In the genomic region with DNA sequence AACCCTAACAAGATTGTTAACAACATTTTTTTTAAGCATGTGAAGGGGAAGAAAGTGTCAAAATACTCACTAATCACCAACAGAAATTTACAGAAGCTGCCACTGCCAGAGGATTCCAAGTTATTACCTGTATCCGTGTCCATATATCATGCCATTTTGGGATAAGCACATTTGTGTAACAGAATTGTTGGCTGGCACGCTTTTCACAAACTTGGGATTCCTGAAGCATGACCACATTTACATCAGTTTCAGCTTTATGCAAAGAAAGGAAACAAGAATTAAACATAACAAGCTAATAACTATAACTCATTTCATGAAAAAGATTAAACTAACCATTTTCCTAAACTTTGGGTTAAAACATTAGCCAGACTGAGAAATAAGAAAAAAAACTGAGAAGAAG, we compare ENCODE assay signal across 17 cellular contexts. TPM values are rescaled to one million over a fixed set of nuclear protein-coding genes. Genes with fewer than 3 reads are reported as not detected.
DNase-seq lines count a peak whose midpoint lies in the region; ATAC-seq and TF ChIP-seq lines count a peak whose summit lies in the region.
"Had no signal": no experiment of that assay in that cellular context is flagged by ENCODE, and none has a peak within 500 bp of the region (broad histone marks: within the 10 kb centered on the region; RNA-seq: fewer than 3 reads in every experiment).

No MANE protein-coding gene starts in this region.

- H3K27ac ChIP-seq in smooth muscle cell (ENCODE audit: low read depth) = no peak overlapping the region

- ATAC-seq in activated CD4-positive, alpha-beta T cell treated with anti-CD3 and anti-CD28 coated beads for 36 hours = no peak
- ATAC-seq in T-cell (replicated peaks in 1 of 4) = no peak
- ATAC-seq in stimulated activated naive B cell treated with anti-CD40 and anti-IgM and Interleukin-4, amounts not matched to agents 10 μg/mL and 1 μg/mL and 100 μg/mL, for 72 hours (replicated peaks) = no peak
- ATAC-seq: CD8-positive, alpha-beta T cell; PC-3 had no signal

- no peaks in the 10 kb centered on the region for H3K9me3 ChIP-seq in smooth muscle cell (replicated peaks; ENCODE audit: low read depth)

- intact Hi-C loops in activated CD4-positive, alpha-beta T cell treated with anti-CD3 and anti-CD28 coated beads for 36 hours (cut with DNase I, micrococcal nuclease) = no loop called here

- H4K20me1 ChIP-seq in smooth muscle cell (ENCODE audit: low read depth) = no peaks in the 10 kb centered on the region

- H3K4me3 Mint-ChIP-seq in activated CD4-positive, alpha-beta T cell treated with anti-CD3 and anti-CD28 coated beads for 36 hours = no peak overlapping the region
- no peak overlapping the region for H3K4me3 Mint-ChIP-seq in T-cell
- no peak overlapping the region for H3K4me3 Mint-ChIP-seq in stimulated activated naive B cell treated with anti-CD40 and anti-IgM and Interleukin-4, amounts not matched to agents 10 μg/mL and 1 μg/mL and 100 μg/mL, for 72 hours
- H3K4me3 Mint-ChIP-seq: CD8-positive, alpha-beta T cell had no signal

- no peaks in the 10 kb centered on the region for H3K27me3 ChIP-seq in smooth muscle cell (ENCODE audit: low read depth)

- no peak for TF ChIP-seq CTCF in smooth muscle cell (IDR thresholded peaks at IDR 0.05; ENCODE audit: borderline replicate concordance, insufficient read depth, poor library complexity, severe bottlenecking)

- DNase-seq in activated CD4-positive, alpha-beta T cell treated with anti-CD3 and anti-CD28 coated beads for 36 hours = no peak
- no peak for DNase-seq in activated CD4-positive, alpha-beta T cell treated with anti-CD3 and anti-CD28 coated beads, Interleukin-2, amount 50 U/mL, for 48 hours
- no peak for DNase-seq in T-cell
- peak; percentile 61 for DNase-seq in fibroblast of peridontal ligament (ENCODE audit: extremely low read depth)
- DNase-seq in stimulated activated naive B cell treated with anti-CD40 and anti-IgM and Interleukin-4, amounts not matched to agents 10 μg/mL and 1 μg/mL and 100 μg/mL, for 72 hours = no peak
- DNase-seq in GM19238 (ENCODE audit: insufficient read length, low spot score) = no peak
- DNase-seq in smooth muscle cell (lab: John Stamatoyannopoulos, UW; ENCODE audit: unreplicated experiment) = no peak
- DNase-seq in NCI-H2227 treated with DMSO at 0.1 percent for 48 hours (lab: John Stamatoyannopoulos, UW) = no peak
- DNase-seq: activated CD4-positive, alpha-beta T cell treated with anti-CD3 and anti-CD28 coated beads for 4 hours; CD8-positive, alpha-beta T cell; head of caudate nucleus; kidney glomerular epithelial cell; NCI-H1105; PC-3; stimulated activated CD4-positive, alpha-beta T cell treated with anti-CD3 and anti-CD28 coated beads, Interleukin-2, amount 100 ng/mL, for 48 hours; SW 1271 had no signal

- no peak overlapping the region for H3K9ac ChIP-seq in smooth muscle cell (ENCODE audit: low read depth)

- WGBS in smooth muscle cell (ENCODE audit: low lambda C conversion rate) = 94% methylated on average over 2 of the region's 2 CpGs

- no peaks in the 10 kb centered on the region for H3K9me3 Mint-ChIP-seq in activated CD4-positive, alpha-beta T cell treated with anti-CD3 and anti-CD28 coated beads for 36 hours (ENCODE audit: low read depth)
- no peaks in the 10 kb centered on the region for H3K9me3 Mint-ChIP-seq in T-cell
- no peaks in the 10 kb centered on the region for H3K9me3 Mint-ChIP-seq in stimulated activated naive B cell treated with anti-CD40 and anti-IgM and Interleukin-4, amounts not matched to agents 10 μg/mL and 1 μg/mL and 100 μg/mL, for 72 hours
- H3K9me3 Mint-ChIP-seq: CD8-positive, alpha-beta T cell had no signal

- no peak overlapping the region for H3K4me3 ChIP-seq in smooth muscle cell

- H3K4me2 ChIP-seq in smooth muscle cell = no peak overlapping the region

- peaks cover 4% of the 10 kb centered on the region for H3K4me1 ChIP-seq in smooth muscle cell (ENCODE audit: low read depth)

- POLR2A ChIA-PET in activated CD4-positive, alpha-beta T cell treated with anti-CD3 and anti-CD28 coated beads for 36 hours (lab: Charles Lee) = interaction anchor here (0.7 kb wide), 1 partner anchor 45 kb away, joined by 4 read pairs; no protein-coding TSS in a partner anchor
- POLR2A ChIA-PET in T-cell (lab: Charles Lee) = interaction anchor here in 1 of 2 donors (0.7 kb wide), 2 partner anchors 31 to 188 kb away, joined by 4 to 5 read pairs; no protein-coding TSS in a partner anchor

- peaks cover 68% of the 10 kb centered on the region for H3K36me3 Mint-ChIP-seq in activated CD4-positive, alpha-beta T cell treated with anti-CD3 and anti-CD28 coated beads for 36 hours (ENCODE audit: low read depth)
- peaks cover 27% of the 10 kb centered on the region for H3K36me3 Mint-ChIP-seq in T-cell
- peaks cover 26 to 33% of the 10 kb centered on the region in 2 donors for H3K36me3 Mint-ChIP-seq in stimulated activated naive B cell treated with anti-CD40 and anti-IgM and Interleukin-4, amounts not matched to agents 10 μg/mL and 1 μg/mL and 100 μg/mL, for 72 hours

- no peak overlapping the region for H2AFZ ChIP-seq in smooth muscle cell (ENCODE audit: low read depth)

- H3K4me1 Mint-ChIP-seq in activated CD4-positive, alpha-beta T cell treated with anti-CD3 and anti-CD28 coated beads for 36 hours = peaks cover 52% of the 10 kb centered on the region
- peaks cover 16 to 30% (median 25%) of the 10 kb centered on the region in 3 donors for H3K4me1 Mint-ChIP-seq in T-cell
- H3K4me1 Mint-ChIP-seq in stimulated activated naive B cell treated with anti-CD40 and anti-IgM and Interleukin-4, amounts not matched to agents 10 μg/mL and 1 μg/mL and 100 μg/mL, for 72 hours = peaks cover 12 to 27% of the 10 kb centered on the region in 2 donors

- CTCF ChIA-PET in activated CD4-positive, alpha-beta T cell treated with anti-CD3 and anti-CD28 coated beads for 36 hours (lab: Charles Lee) = interaction anchor here (0.7 to 26.8 kb wide), 7 partner anchors 13 to 318 kb away, joined by 3 to 411 read pairs (median 8); partner anchors contain the start of genes NAB2 and STAT6
- CTCF ChIA-PET in T-cell (lab: Charles Lee) = interaction anchor here (0.9 to 6.9 kb wide), 4 partner anchors 10 to 39 kb away, joined by 3 to 201 read pairs (median 6); partner anchors contain the start of gene STAT6 (in 2 of the 2)

- H3F3A ChIP-seq in smooth muscle cell (ENCODE audit: low read depth) = no peaks in the 10 kb centered on the region

- H3K79me2 ChIP-seq in smooth muscle cell (ENCODE audit: low read depth) = peaks cover 41% of the 10 kb centered on the region

- H3K36me3 ChIP-seq in smooth muscle cell (ENCODE audit: low read depth) = no peaks in the 10 kb centered on the region

- H3K27me3 Mint-ChIP-seq in activated CD4-positive, alpha-beta T cell treated with anti-CD3 and anti-CD28 coated beads for 36 hours = no peaks in the 10 kb centered on the region
- H3K27me3 Mint-ChIP-seq in T-cell = no peaks in the 10 kb centered on the region
- no peaks in the 10 kb centered on the region for H3K27me3 Mint-ChIP-seq in stimulated activated naive B cell treated with anti-CD40 and anti-IgM and Interleukin-4, amounts not matched to agents 10 μg/mL and 1 μg/mL and 100 μg/mL, for 72 hours

- peak overlapping the region; percentile 75 for H3K27ac Mint-ChIP-seq in activated CD4-positive, alpha-beta T cell treated with anti-CD3 and anti-CD28 coated beads for 36 hours
- peak overlapping the region; percentile 58 to 60 for H3K27ac Mint-ChIP-seq in T-cell
- peak overlapping the region; percentile 60 for H3K27ac Mint-ChIP-seq in stimulated activated naive B cell treated with anti-CD40 and anti-IgM and Interleukin-4, amounts not matched to agents 10 μg/mL and 1 μg/mL and 100 μg/mL, for 72 hours
- H3K27ac Mint-ChIP-seq: CD8-positive, alpha-beta T cell had no signal

RNA-seq across cellular contexts. Expression of gene NEMP1, which starts 5.9 kb away (rescaled TPM):
- total RNA-seq in activated CD4-positive, alpha-beta T cell treated with anti-CD3 and anti-CD28 coated beads for 36 hours = 10 to 100 TPM; 79.0 to 81.1 TPM
- total RNA-seq in T-cell (10 to 100 TPM; 10.7 to 26.1 (median 19.9) TPM), smooth muscle cell (8.9 and 12.6 TPM in 2 replicates)
- polyA plus RNA-seq in smooth muscle cell = 3.2 and 4.0 TPM in 2 replicates

RNA-seq across cellular contexts. Expression of gene NAB2, which starts 16.3 kb away (rescaled TPM):
- 10 to 100 TPM; 46.8 to 48.6 TPM for total RNA-seq in activated CD4-positive, alpha-beta T cell treated with anti-CD3 and anti-CD28 coated beads for 36 hours
- total RNA-seq in T-cell (10 to 100 TPM in 3 of 5 donors, 1 to 10 TPM in 2; 4.2 to 21.6 (median 16.9) TPM), smooth muscle cell (57.8 and 58.3 TPM in 2 replicates)
- 37.9 and 39.7 TPM in 2 replicates for polyA plus RNA-seq in smooth muscle cell

RNA-seq across cellular contexts. Expression of gene MYO1A, which starts 22.7 kb away (rescaled TPM):
- total RNA-seq in activated CD4-positive, alpha-beta T cell treated with anti-CD3 and anti-CD28 coated beads for 36 hours = 1 to 10 TPM; 2.4 to 2.6 TPM
- total RNA-seq in T-cell (1 to 10 TPM in 4 of 5 donors, under 1 TPM in 1; 0.54 to 2.2 (median 1.4) TPM), smooth muscle cell (not detected in 2 replicates)
- polyA plus RNA-seq in smooth muscle cell = not detected in 2 replicates
- total RNA-seq: A172, PC-3 had no signal

RNA-seq across cellular contexts. Expression of gene STAT6, which starts 38.5 kb away (rescaled TPM):
- 100 to 1,000 TPM; 250 to 288 TPM for total RNA-seq in activated CD4-positive, alpha-beta T cell treated with anti-CD3 and anti-CD28 coated beads for 36 hours
- total RNA-seq in T-cell = 100 to 1,000 TPM; 227 to 348 (median 341) TPM
- total RNA-seq in smooth muscle cell = 39.1 and 56.8 TPM in 2 replicates
- 38.7 and 48.5 TPM in 2 replicates for polyA plus RNA-seq in smooth muscle cell

RNA-seq across cellular contexts. Expression of gene LRP1, which starts 55.6 kb away (rescaled TPM):
- 1 to 10 TPM; 1.8 to 2.7 TPM for total RNA-seq in activated CD4-positive, alpha-beta T cell treated with anti-CD3 and anti-CD28 coated beads for 36 hours
- total RNA-seq in T-cell (1 to 10 TPM; 5.9 to 8.1 (median 7.7) TPM), smooth muscle cell (80.3 and 95.4 TPM in 2 replicates)
- 75.3 and 83.1 TPM in 2 replicates for polyA plus RNA-seq in smooth muscle cell
